23 cellular contexts compared by ENCODE assay signal in genomic region chr9:130304643-130305042, GRCh38. TPM values are rescaled to one million over a fixed set of nuclear protein-coding genes. Genes with fewer than 3 reads are reported as not detected.
A peak's percentile ranks its signal among the peaks of the same experiment; 100 is the strongest.
DNase-seq lines count a peak whose midpoint lies in the region; ATAC-seq, FAIRE-seq and TF ChIP-seq lines count a peak whose summit lies in the region.
"Had no signal": no experiment of that assay in that cellular context is flagged by ENCODE, and none has a peak within 500 bp of the region (broad histone marks: within the 10 kb centered on the region; RNA-seq: fewer than 3 reads in every experiment).

No MANE protein-coding gene starts in this region.

- no peaks in the 10 kb centered on the region for H3K36me3 Mint-ChIP-seq in stimulated activated memory B cell treated with anti-CD40 and anti-IgM and Interleukin-4, amounts not matched to agents 10 μg/mL and 1 μg/mL and 100 μg/mL, for 72 hours
- H3K36me3 Mint-ChIP-seq: CD14-positive monocyte; CD8-positive, alpha-beta memory T cell had no signal

- no peak overlapping the region for H3K27ac ChIP-seq in BLaER1 treated with 17β-estradiol and CSF1 and Interleukin-3, amounts not matched to agents 10 nM and 100 nM
- peak overlapping the region; percentile 24 for H3K27ac ChIP-seq in angular gyrus (ENCODE audit: low read depth, low read length)
- H3K27ac ChIP-seq in kidney (ENCODE audit: low read depth in 2 of 2, low read length in 2 of 2) = no peak overlapping the region
- H3K27ac ChIP-seq in sigmoid colon = peak overlapping the region; percentile 44 to 95 (median 82)
- H3K27ac ChIP-seq: A549, PC-9 had no signal

- H3K4me1 Mint-ChIP-seq in stimulated activated memory B cell treated with anti-CD40 and anti-IgM and Interleukin-4, amounts not matched to agents 10 μg/mL and 1 μg/mL and 100 μg/mL, for 72 hours = no peaks in the 10 kb centered on the region
- H3K4me1 Mint-ChIP-seq: CD14-positive monocyte; CD8-positive, alpha-beta memory T cell had no signal

- H3K4me3 ChIP-seq in BLaER1 treated with 17β-estradiol and CSF1 and Interleukin-3, amounts not matched to agents 10 nM and 100 nM = no peak overlapping the region
- H3K4me3 ChIP-seq in kidney (ENCODE audit: low read length in 2 of 2) (no peak overlapping the region), sigmoid colon (no peak overlapping the region)
- H3K4me3 ChIP-seq: A549, PC-9 had no signal

- H3K9me3 Mint-ChIP-seq in stimulated activated memory B cell treated with anti-CD40 and anti-IgM and Interleukin-4, amounts not matched to agents 10 μg/mL and 1 μg/mL and 100 μg/mL, for 72 hours = peaks cover 6% of the 10 kb centered on the region
- H3K9me3 Mint-ChIP-seq: CD14-positive monocyte had no signal

- TF ChIP-seq POLR2A in sigmoid colon (IDR thresholded peaks at IDR 0.05) = no peak

- no peak for TF ChIP-seq EP300 in sigmoid colon (IDR thresholded peaks at IDR 0.05)

- no peak overlapping the region for H3K27ac Mint-ChIP-seq in stimulated activated memory B cell treated with anti-CD40 and anti-IgM and Interleukin-4, amounts not matched to agents 10 μg/mL and 1 μg/mL and 100 μg/mL, for 72 hours
- H3K27ac Mint-ChIP-seq: CD14-positive monocyte had no signal

- no peak for FAIRE-seq in kidney (lab: Jason Lieb, UNC)
- FAIRE-seq: A549, GM12891, H54 had no signal

- ATAC-seq in stimulated activated memory B cell treated with anti-CD40 and anti-IgM and Interleukin-4, amounts not matched to agents 10 μg/mL and 1 μg/mL and 100 μg/mL, for 72 hours = no peak
- ATAC-seq: A549 had no signal

- peaks cover 0 to 27% (median 0%) of the 10 kb centered on the region in 11 experiments; a peak in 6 of 22 replicates for H4K20me1 ChIP-seq in BLaER1 treated with 17β-estradiol and CSF1 and Interleukin-3, amounts not matched to agents 10 nM and 100 nM

- peaks cover 0 to 10% (median 0%) of the 10 kb centered on the region in 11 experiments; a peak in 7 of 22 replicates for H3K27me3 ChIP-seq in BLaER1 treated with 17β-estradiol and CSF1 and Interleukin-3, amounts not matched to agents 10 nM and 100 nM
- no peaks in the 10 kb centered on the region for H3K27me3 ChIP-seq in sigmoid colon

- WGBS in sigmoid colon, 2 donors = 82 to 89% methylated on average over 19 of the region's 19 CpGs

- H3K27me3 Mint-ChIP-seq in stimulated activated memory B cell treated with anti-CD40 and anti-IgM and Interleukin-4, amounts not matched to agents 10 μg/mL and 1 μg/mL and 100 μg/mL, for 72 hours = peaks cover 78% of the 10 kb centered on the region

- H3K4me3 Mint-ChIP-seq in stimulated activated memory B cell treated with anti-CD40 and anti-IgM and Interleukin-4, amounts not matched to agents 10 μg/mL and 1 μg/mL and 100 μg/mL, for 72 hours = no peak overlapping the region
- H3K4me3 Mint-ChIP-seq: CD14-positive monocyte; CD8-positive, alpha-beta memory T cell had no signal

- no peak overlapping the region for H3K9ac ChIP-seq in BLaER1 treated with 17β-estradiol and CSF1 and Interleukin-3, amounts not matched to agents 10 nM and 100 nM
- H3K9ac ChIP-seq in kidney (ENCODE audit: low read length in 2 of 2) = no peak overlapping the region

- intact Hi-C loops in kidney (cut with DNase I) = no loop called here
- intact Hi-C loops in sigmoid colon (cut with DNase I) = no loop called here

- peak overlapping the region in 8 of 11 experiments; percentile 51 to 83 (median 70); a peak in 16 of 22 replicates for H3K4me2 ChIP-seq in BLaER1 treated with 17β-estradiol and CSF1 and Interleukin-3, amounts not matched to agents 10 nM and 100 nM
- H3K4me2 ChIP-seq: A549, PC-9 had no signal

- no peaks in the 10 kb centered on the region for H3K9me3 ChIP-seq in BLaER1 treated with 17β-estradiol and CSF1 and Interleukin-3, amounts not matched to agents 10 nM and 100 nM (replicated peaks in 1 of 11)
- H3K9me3 ChIP-seq in kidney (ENCODE audit: control insufficient read depth in 1 of 2, low read length in 2 of 2) (no peaks in the 10 kb centered on the region), sigmoid colon (no peaks in the 10 kb centered on the region)
- H3K9me3 ChIP-seq: A549 had no signal

- DNase-seq in kidney (peak; percentile 61), sigmoid colon (no peak), cerebellum (ENCODE audit: low spot score) (no peak), NCI-H82 treated with DMSO at 0.1 percent for 48 hours (lab: John Stamatoyannopoulos, UW; ENCODE audit: unreplicated experiment) (no peak)
- DNase-seq: CD8-positive, alpha-beta memory T cell; DMS 273 treated with DMSO at 0.1 percent for 48 hours; DMS79; EL; GDM1; NCI-H1048; NCI-H1694; NCI-H2029 treated with DMSO at 0.1 percent for 48 hours; NCI-H526; NCI-H82; PC-9; SHP77 had no signal

- H3K36me3 ChIP-seq in BLaER1 treated with 17β-estradiol and CSF1 and Interleukin-3, amounts not matched to agents 10 nM and 100 nM = no peaks in the 10 kb centered on the region
- H3K36me3 ChIP-seq in kidney (ENCODE audit: control insufficient read depth in 1 of 2, insufficient read depth in 2 of 2, low read length in 2 of 2) (no peaks in the 10 kb centered on the region), sigmoid colon (peaks cover under 1 to 37% (median 14%) of the 10 kb centered on the region in 4 donors)

- no peak for TF ChIP-seq CTCF in kidney (IDR thresholded peaks at IDR 0.05; ENCODE audit: borderline replicate concordance, extremely low read depth, insufficient read depth)
- no peak for TF ChIP-seq CTCF in sigmoid colon (IDR thresholded peaks at IDR 0.05)

- H3K4me1 ChIP-seq in BLaER1 treated with 17β-estradiol and CSF1 and Interleukin-3, amounts not matched to agents 10 nM and 100 nM = peaks cover 0 to 36% (median 30%) of the 10 kb centered on the region in 10 experiments; a peak in 16 of 20 replicates
- H3K4me1 ChIP-seq in kidney (ENCODE audit: control insufficient read depth in 1 of 2, insufficient read depth in 1 of 2, low read depth in 1 of 2, low read length in 2 of 2) (no peaks in the 10 kb centered on the region), sigmoid colon (peaks cover 0 to 68% (median 51%) of the 10 kb centered on the region in 4 donors)
- H3K4me1 ChIP-seq: A549 had no signal

RNA-seq across cellular contexts. Expression of gene HMCN2, which starts 39.1 kb away (rescaled TPM):
- total RNA-seq in kidney (8.6 TPM), sigmoid colon (100 to 1,000 TPM in 1 of 4 donors, 10 to 100 TPM in 2, 1 to 10 TPM in 1; 8.2 to 106 (median 35.7) TPM), cerebellum (2.3 TPM)
- polyA plus RNA-seq in kidney (ENCODE audit: insufficient read depth, low read depth, low replicate concordance) (0.99 TPM), sigmoid colon (10 to 100 TPM in 1 of 3 donors, 1 to 10 TPM in 2; 3.6 to 44.0 (median 6.0) TPM)
- total RNA-seq: CD8-positive, alpha-beta memory T cell had no signal
- polyA plus RNA-seq: CD14-positive monocyte; CD8-positive, alpha-beta memory T cell had no signal

Comparison
In these comparisons a context has a peak if more than half of its experiments do, and no peak if none do; other contexts are left out.
1. H3K27ac ChIP-seq: peak in angular gyrus (single experiment) and sigmoid colon (4 of 4); none in BLaER1 treated with 17β-estradiol and CSF1 and Interleukin-3, amounts not matched to agents 10 nM and 100 nM (0 of 11) and kidney (0 of 2).